In the genomic region with DNA sequence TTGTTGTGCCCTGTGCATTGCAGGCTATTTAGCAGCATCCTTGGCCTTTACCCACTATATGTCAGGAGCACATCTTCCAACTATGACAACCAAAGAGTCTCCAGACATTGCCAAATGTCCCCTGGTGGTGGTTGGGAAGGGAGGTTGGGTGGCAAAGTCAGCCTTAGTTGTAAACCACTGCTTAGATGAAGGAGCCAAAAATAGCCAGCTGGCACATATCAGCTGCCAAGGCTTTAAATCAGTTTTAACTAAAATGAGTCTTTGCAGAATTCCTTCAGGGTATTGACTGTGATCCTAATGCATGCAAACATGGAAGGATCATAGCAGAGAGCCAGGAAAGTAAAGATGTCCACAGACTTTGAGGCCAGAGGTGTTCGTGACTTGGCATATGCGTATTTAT, we compare ENCODE assay signal across 14 cellular contexts.
DNase-seq lines count a peak whose midpoint lies in the region; ATAC-seq, FAIRE-seq and TF ChIP-seq lines count a peak whose summit lies in the region.
"Had no signal": no experiment of that assay in that cellular context is flagged by ENCODE, and none has a peak within 500 bp of the region (broad histone marks: within the 10 kb centered on the region; RNA-seq: fewer than 3 reads in every experiment).

No MANE protein-coding gene starts in this region.

- H3K79me2 ChIP-seq in keratinocyte (ENCODE audit: control insufficient read depth, insufficient read depth, low read length) = no peaks in the 10 kb centered on the region

- ATAC-seq in HG03521 (IDR thresholded peaks at IDR 0.05; ENCODE audit: unreplicated experiment) (no peak), HG03460 (IDR thresholded peaks at IDR 0.05; ENCODE audit: unreplicated experiment) (no peak)
- ATAC-seq: PC-3 had no signal

- no peaks in the 10 kb centered on the region for H4K20me1 ChIP-seq in keratinocyte (ENCODE audit: control insufficient read depth, extremely low read depth, insufficient read depth, low read length)

- dilution Hi-C loops in keratinocyte (cut with MboI; ENCODE audit: extremely low pct_ligation_motif_present, low sequenced_read_pairs) = no loop called here

- no peak overlapping the region for H3K27ac ChIP-seq in keratinocyte (ENCODE audit: control insufficient read depth, insufficient read depth, low read length)

- H3K9me3 ChIP-seq in adipocyte (ENCODE audit: control insufficient read depth, low read length) (no peaks in the 10 kb centered on the region), keratinocyte (ENCODE audit: control insufficient read depth, low read depth, low read length) (no peaks in the 10 kb centered on the region)
- H3K9me3 ChIP-seq: BE2C, HAP-1 had no signal

- H3K9ac ChIP-seq in adipocyte (ENCODE audit: low read length) (no peak overlapping the region), keratinocyte (ENCODE audit: control insufficient read depth, extremely low read depth, insufficient read depth, low read length) (no peak overlapping the region)

- H3K27me3 ChIP-seq in adipocyte (replicated peaks; ENCODE audit: control insufficient read depth, insufficient read depth, low read length) (no peaks in the 10 kb centered on the region), keratinocyte (ENCODE audit: control insufficient read depth, extremely low read depth, insufficient read depth, low read length) (no peaks in the 10 kb centered on the region)
- H3K27me3 ChIP-seq: BE2C had no signal

- peaks cover 21% of the 10 kb centered on the region for H3K4me1 ChIP-seq in adipocyte (ENCODE audit: control insufficient read depth, insufficient read depth, low read length)
- no peaks in the 10 kb centered on the region for H3K4me1 ChIP-seq in keratinocyte (ENCODE audit: control insufficient read depth, extremely low read depth, insufficient read depth, low read length)
- H3K4me1 ChIP-seq: BE2C, HAP-1 had no signal

- DNase-seq in G401 (ENCODE audit: low spot score) (peak; percentile 47), NCI-H1694 (lab: John Stamatoyannopoulos, UW) (peak; percentile 75), adipocyte (ENCODE audit: low read depth) (peak; percentile 76), keratinocyte (ENCODE audit: low read depth, low spot score) (no peak)
- no peak for DNase-seq in stimulated activated CD4-positive, alpha-beta T cell treated with anti-CD3 and anti-CD28 coated beads, Interleukin-4, amount 100 ng/mL, for 24 hours
- DNase-seq: BE2C; CD4-positive, alpha-beta T cell; NCI-H2107; NCI-H2227 treated with DMSO at 0.1 percent for 48 hours; NCI-H526 treated with DMSO at 0.1 percent for 48 hours; PC-3 had no signal

- in situ Hi-C loops in G401 (cut with HindIII; ENCODE audit: low sequenced_read_pairs) = no loop called here

- H3K36me3 ChIP-seq in adipocyte (ENCODE audit: control insufficient read depth, insufficient read depth, low read length, severe bottlenecking) = no peaks in the 10 kb centered on the region
- H3K36me3 ChIP-seq in keratinocyte (ENCODE audit: control insufficient read depth in 2 of 2, extremely low read depth in 1 of 2, insufficient read depth in 2 of 2, low read length in 2 of 2) = no peaks in the 10 kb centered on the region
- H3K36me3 ChIP-seq: BE2C, HAP-1 had no signal

- H3K4me2 ChIP-seq in keratinocyte (ENCODE audit: control insufficient read depth, extremely low read depth, insufficient read depth, low read depth, low read length) = no peak overlapping the region

- H2AFZ ChIP-seq in keratinocyte (ENCODE audit: control insufficient read depth, low read length) = no peak overlapping the region

- H3K4me3 ChIP-seq in adipocyte (ENCODE audit: low read length) (no peak overlapping the region), keratinocyte (ENCODE audit: control insufficient read depth in 2 of 3, extremely low read depth in 1 of 3, insufficient read depth in 2 of 3, low read depth in 1 of 3, low read length in 3 of 3) (no peak overlapping the region)
- H3K4me3 ChIP-seq: HAP-1 had no signal

- peak; percentile 56 for FAIRE-seq in keratinocyte (lab: Jason Lieb, UNC)

- TF ChIP-seq CTCF in keratinocyte (optimal IDR thresholded peaks at IDR 0.05 in 1 of 3, IDR thresholded peaks at IDR 0.05 in 1 of 3, conservative IDR thresholded peaks at IDR 0.05 in 1 of 3; ENCODE audit: extremely low read depth in 1 of 3, insufficient read depth in 2 of 3, low read length in 3 of 3) = no peak

- no peaks in the 10 kb centered on the region for H3K9me1 ChIP-seq in keratinocyte (ENCODE audit: control insufficient read depth, extremely low read depth, insufficient read depth, low read length)

Comparison
In these comparisons a context has a peak if more than half of its experiments do, and no peak if none do; other contexts are left out.
1. DNase-seq: peak in G401 (single experiment), NCI-H1694 (single experiment) and adipocyte (single experiment); none in keratinocyte (single experiment) and stimulated activated CD4-positive, alpha-beta T cell treated with anti-CD3 and anti-CD28 coated beads, Interleukin-4, amount 100 ng/mL, for 24 hours (single experiment).